ENCODE assay signal across 2 cellular contexts in genomic region chr9:113398796-113399195, GRCh38.
TF ChIP-seq lines count a peak whose summit lies in the region.

No MANE protein-coding gene starts in this region.

TF ChIP-seq in SK-N-SH, 30 proteins besides CTCF, POLR2A, EP300 and RAD21 (continued from another document):
- TF ChIP-seq NRF1 (IDR thresholded peaks at IDR 0.05; ENCODE audit: low read depth, low read length) (no peak), TCF12 (IDR thresholded peaks at IDR 0.05) (no peak), YY1 (IDR thresholded peaks at IDR 0.05; ENCODE audit: low read depth) (no peak), USF1 (IDR thresholded peaks at IDR 0.05; ENCODE audit: borderline replicate concordance, low read depth) (no peak), ELF1 (IDR thresholded peaks at IDR 0.05) (no peak), FOSL2 (IDR thresholded peaks at IDR 0.05; ENCODE audit: borderline replicate concordance, low read depth) (no peak), EZH2phosphoT487 (IDR thresholded peaks at IDR 0.05; ENCODE audit: borderline replicate concordance, low read depth) (no peak), FOXM1 (IDR thresholded peaks at IDR 0.05; ENCODE audit: low read depth) (no peak), MEF2A (IDR thresholded peaks at IDR 0.05; ENCODE audit: borderline replicate concordance, low read depth) (no peak), RFX5 (IDR thresholded peaks at IDR 0.05; ENCODE audit: low read length) (no peak)
- TF ChIP-seq, protein P1, sequence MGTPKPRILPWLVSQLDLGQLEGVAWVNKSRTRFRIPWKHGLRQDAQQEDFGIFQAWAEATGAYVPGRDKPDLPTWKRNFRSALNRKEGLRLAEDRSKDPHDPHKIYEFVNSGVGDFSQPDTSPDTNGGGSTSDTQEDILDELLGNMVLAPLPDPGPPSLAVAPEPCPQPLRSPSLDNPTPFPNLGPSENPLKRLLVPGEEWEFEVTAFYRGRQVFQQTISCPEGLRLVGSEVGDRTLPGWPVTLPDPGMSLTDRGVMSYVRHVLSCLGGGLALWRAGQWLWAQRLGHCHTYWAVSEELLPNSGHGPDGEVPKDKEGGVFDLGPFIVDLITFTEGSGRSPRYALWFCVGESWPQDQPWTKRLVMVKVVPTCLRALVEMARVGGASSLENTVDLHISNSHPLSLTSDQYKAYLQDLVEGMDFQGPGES (IDR thresholded peaks at IDR 0.05; ENCODE audit: low read depth, low read length) = no peak
- TF ChIP-seq, protein P2, sequence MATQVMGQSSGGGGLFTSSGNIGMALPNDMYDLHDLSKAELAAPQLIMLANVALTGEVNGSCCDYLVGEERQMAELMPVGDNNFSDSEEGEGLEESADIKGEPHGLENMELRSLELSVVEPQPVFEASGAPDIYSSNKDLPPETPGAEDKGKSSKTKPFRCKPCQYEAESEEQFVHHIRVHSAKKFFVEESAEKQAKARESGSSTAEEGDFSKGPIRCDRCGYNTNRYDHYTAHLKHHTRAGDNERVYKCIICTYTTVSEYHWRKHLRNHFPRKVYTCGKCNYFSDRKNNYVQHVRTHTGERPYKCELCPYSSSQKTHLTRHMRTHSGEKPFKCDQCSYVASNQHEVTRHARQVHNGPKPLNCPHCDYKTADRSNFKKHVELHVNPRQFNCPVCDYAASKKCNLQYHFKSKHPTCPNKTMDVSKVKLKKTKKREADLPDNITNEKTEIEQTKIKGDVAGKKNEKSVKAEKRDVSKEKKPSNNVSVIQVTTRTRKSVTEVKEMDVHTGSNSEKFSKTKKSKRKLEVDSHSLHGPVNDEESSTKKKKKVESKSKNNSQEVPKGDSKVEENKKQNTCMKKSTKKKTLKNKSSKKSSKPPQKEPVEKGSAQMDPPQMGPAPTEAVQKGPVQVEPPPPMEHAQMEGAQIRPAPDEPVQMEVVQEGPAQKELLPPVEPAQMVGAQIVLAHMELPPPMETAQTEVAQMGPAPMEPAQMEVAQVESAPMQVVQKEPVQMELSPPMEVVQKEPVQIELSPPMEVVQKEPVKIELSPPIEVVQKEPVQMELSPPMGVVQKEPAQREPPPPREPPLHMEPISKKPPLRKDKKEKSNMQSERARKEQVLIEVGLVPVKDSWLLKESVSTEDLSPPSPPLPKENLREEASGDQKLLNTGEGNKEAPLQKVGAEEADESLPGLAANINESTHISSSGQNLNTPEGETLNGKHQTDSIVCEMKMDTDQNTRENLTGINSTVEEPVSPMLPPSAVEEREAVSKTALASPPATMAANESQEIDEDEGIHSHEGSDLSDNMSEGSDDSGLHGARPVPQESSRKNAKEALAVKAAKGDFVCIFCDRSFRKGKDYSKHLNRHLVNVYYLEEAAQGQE (IDR thresholded peaks at IDR 0.05; ENCODE audit: low read depth, low read length) = no peak

TF ChIP-seq in SK-N-SH treated with all-trans-retinoic acid at 6 μM for 48 hours, 23 proteins besides CTCF, POLR2A, EP300 and RAD21 (continued from another document):
- TF ChIP-seq ESRRG (CRISPR knock-in tag; IDR thresholded peaks at IDR 0.05) (no peak), ZFP3 (CRISPR knock-in tag; IDR thresholded peaks at IDR 0.05) (no peak), ZNF8 (CRISPR knock-in tag; IDR thresholded peaks at IDR 0.05) (no peak), RARB (CRISPR knock-in tag; IDR thresholded peaks at IDR 0.05) (no peak), ARNTL (CRISPR knock-in tag; IDR thresholded peaks at IDR 0.05; ENCODE audit: borderline replicate concordance, low read depth) (no peak), PPARA (CRISPR knock-in tag; IDR thresholded peaks at IDR 0.05; ENCODE audit: borderline replicate concordance) (no peak), ZC3H10 (CRISPR knock-in tag; IDR thresholded peaks at IDR 0.05) (no peak), POU6F1 (CRISPR knock-in tag; IDR thresholded peaks at IDR 0.05; ENCODE audit: borderline replicate concordance, low read depth) (no peak), CREB5 (CRISPR knock-in tag; IDR thresholded peaks at IDR 0.05; ENCODE audit: low read depth) (no peak), TOX (CRISPR knock-in tag; IDR thresholded peaks at IDR 0.05; ENCODE audit: borderline replicate concordance) (no peak), SNAI2 (CRISPR knock-in tag; IDR thresholded peaks at IDR 0.05) (no peak), PATZ1 (CRISPR knock-in tag; IDR thresholded peaks at IDR 0.05; ENCODE audit: borderline replicate concordance) (no peak)
- TF ChIP-seq, protein P3, sequence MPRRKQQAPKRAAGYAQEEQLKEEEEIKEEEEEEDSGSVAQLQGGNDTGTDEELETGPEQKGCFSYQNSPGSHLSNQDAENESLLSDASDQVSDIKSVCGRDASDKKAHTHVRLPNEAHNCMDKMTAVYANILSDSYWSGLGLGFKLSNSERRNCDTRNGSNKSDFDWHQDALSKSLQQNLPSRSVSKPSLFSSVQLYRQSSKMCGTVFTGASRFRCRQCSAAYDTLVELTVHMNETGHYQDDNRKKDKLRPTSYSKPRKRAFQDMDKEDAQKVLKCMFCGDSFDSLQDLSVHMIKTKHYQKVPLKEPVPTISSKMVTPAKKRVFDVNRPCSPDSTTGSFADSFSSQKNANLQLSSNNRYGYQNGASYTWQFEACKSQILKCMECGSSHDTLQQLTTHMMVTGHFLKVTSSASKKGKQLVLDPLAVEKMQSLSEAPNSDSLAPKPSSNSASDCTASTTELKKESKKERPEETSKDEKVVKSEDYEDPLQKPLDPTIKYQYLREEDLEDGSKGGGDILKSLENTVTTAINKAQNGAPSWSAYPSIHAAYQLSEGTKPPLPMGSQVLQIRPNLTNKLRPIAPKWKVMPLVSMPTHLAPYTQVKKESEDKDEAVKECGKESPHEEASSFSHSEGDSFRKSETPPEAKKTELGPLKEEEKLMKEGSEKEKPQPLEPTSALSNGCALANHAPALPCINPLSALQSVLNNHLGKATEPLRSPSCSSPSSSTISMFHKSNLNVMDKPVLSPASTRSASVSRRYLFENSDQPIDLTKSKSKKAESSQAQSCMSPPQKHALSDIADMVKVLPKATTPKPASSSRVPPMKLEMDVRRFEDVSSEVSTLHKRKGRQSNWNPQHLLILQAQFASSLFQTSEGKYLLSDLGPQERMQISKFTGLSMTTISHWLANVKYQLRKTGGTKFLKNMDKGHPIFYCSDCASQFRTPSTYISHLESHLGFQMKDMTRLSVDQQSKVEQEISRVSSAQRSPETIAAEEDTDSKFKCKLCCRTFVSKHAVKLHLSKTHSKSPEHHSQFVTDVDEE (CRISPR knock-in tag; IDR thresholded peaks at IDR 0.05) = no peak
